16 cellular contexts compared by ENCODE assay signal in the genomic region with DNA sequence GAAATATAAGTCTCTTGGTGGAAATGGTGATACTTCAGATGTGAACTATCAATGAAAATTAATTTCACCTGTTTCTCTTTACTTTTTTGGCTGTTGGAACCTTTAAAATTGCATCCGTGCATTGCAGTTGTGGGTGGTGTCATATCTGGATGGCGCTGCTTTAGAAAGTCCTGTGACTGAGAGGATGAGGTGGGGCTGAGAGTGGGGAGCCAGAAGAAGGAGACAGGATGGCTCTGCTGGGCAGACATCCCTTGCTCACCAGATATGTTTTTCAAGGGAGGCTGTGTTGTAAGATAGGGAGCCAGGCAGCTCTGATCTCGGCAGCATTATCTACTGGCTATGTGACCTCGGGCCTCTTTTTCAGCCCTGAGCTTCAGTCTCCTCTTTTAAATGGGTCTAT. TPM values are rescaled to one million over a fixed set of nuclear protein-coding genes. Genes with fewer than 3 reads are reported as not detected.
A peak's percentile ranks its signal among the peaks of the same experiment; 100 is the strongest.
DNase-seq lines count a peak whose midpoint lies in the region; ATAC-seq and TF ChIP-seq lines count a peak whose summit lies in the region.
"Had no signal": no experiment of that assay in that cellular context is flagged by ENCODE, and none has a peak within 500 bp of the region (broad histone marks: within the 10 kb centered on the region; RNA-seq: fewer than 3 reads in every experiment).

No MANE protein-coding gene starts in this region.

- H3K27ac ChIP-seq in heart right ventricle: peak overlapping the region in 7 of 10 donors; percentile 8 to 83 (median 50)
- H3K27ac ChIP-seq in muscle layer of duodenum (ENCODE audit: low read length): peak overlapping the region; percentile 24
- peak overlapping the region; percentile 5 for H3K27ac ChIP-seq in upper lobe of right lung

- WGBS in heart right ventricle, 2 donors: 33 to 53% methylated on average over 4 of the region's 4 CpGs

- peaks cover 10 to 18% of the 10 kb centered on the region in 2 donors for H3K36me3 Mint-ChIP-seq in activated T-cell treated with anti-CD3 and anti-CD28 coated beads, Interleukin-2, amount 50 U/mL, for 72 hours (ENCODE audit: insufficient read depth in 2 of 2)

- no peak overlapping the region for H3K4me3 ChIP-seq in heart right ventricle
- no peak overlapping the region for H3K4me3 ChIP-seq in muscle layer of duodenum (ENCODE audit: low read depth in 1 of 2, low read length in 2 of 2)
- H3K4me3 ChIP-seq in upper lobe of right lung: no peak overlapping the region
- H3K4me3 ChIP-seq: smooth muscle cell had no signal

- H3K4me3 Mint-ChIP-seq in activated T-cell treated with anti-CD3 and anti-CD28 coated beads, Interleukin-2, amount 50 U/mL, for 72 hours: peak overlapping the region; percentile 74 to 75

- H3K9me3 Mint-ChIP-seq in activated T-cell treated with anti-CD3 and anti-CD28 coated beads, Interleukin-2, amount 50 U/mL, for 72 hours: peaks cover 6% of the 10 kb centered on the region in 2 donors

- ATAC-seq in heart right ventricle (no peak), left ventricle myocardium superior (no peak), upper lobe of right lung (no peak), GM18505 (IDR thresholded peaks at IDR 0.05; ENCODE audit: unreplicated experiment) (no peak)
- ATAC-seq in activated T-cell treated with anti-CD3 and anti-CD28 coated beads, Interleukin-2, amount 50 U/mL, for 72 hours (replicated peaks in 1 of 2): no peak

- no peaks in the 10 kb centered on the region for H3K27me3 ChIP-seq in heart right ventricle
- H3K27me3 ChIP-seq in muscle layer of duodenum (ENCODE audit: low read depth, low read length): no peaks in the 10 kb centered on the region
- H3K27me3 ChIP-seq in upper lobe of right lung: no peaks in the 10 kb centered on the region

- DNase-seq in heart right ventricle (no peak), left ventricle myocardium superior (no peak), upper lobe of right lung (no peak), NOMO-1 treated with DMSO at 0.1 percent for 48 hours (lab: John Stamatoyannopoulos, UW; ENCODE audit: unreplicated experiment) (no peak), NCI-H69 (lab: John Stamatoyannopoulos, UW) (no peak)
- DNase-seq in activated T-cell treated with anti-CD3 and anti-CD28 coated beads, Interleukin-2, amount 50 U/mL, for 72 hours: no peak
- DNase-seq: DMS79; effector CD8-positive, alpha-beta T cell; NCI-H1417; NCI-H510A treated with DMSO at 0.1 percent for 48 hours had no signal

- intact Hi-C loops in heart right ventricle (cut with DNase I): no loop called here
- intact Hi-C loops in left ventricle myocardium superior (cut with micrococcal nuclease): no loop called here
- intact Hi-C loops in upper lobe of right lung (cut with DNase I): no loop called here

- H3K4me1 ChIP-seq in heart right ventricle (peaks cover 6 to 85% (median 52%) of the 10 kb centered on the region in 9 donors), muscle layer of duodenum (ENCODE audit: control insufficient read depth in 1 of 2, insufficient read depth in 2 of 2, low read length in 2 of 2) (peaks cover 4 to 33% of the 10 kb centered on the region in 2 donors), upper lobe of right lung (peaks cover 20% of the 10 kb centered on the region)

- H3K36me3 ChIP-seq in heart right ventricle (peaks cover 0 to 36% (median 0%) of the 10 kb centered on the region in 9 donors), muscle layer of duodenum (ENCODE audit: control insufficient read depth in 1 of 2, insufficient read depth in 2 of 2, low read length in 2 of 2) (peaks cover 0 to 6% of the 10 kb centered on the region in 2 donors), upper lobe of right lung (no peaks in the 10 kb centered on the region)

- no peak for TF ChIP-seq CTCF in heart right ventricle (IDR thresholded peaks at IDR 0.05)
- TF ChIP-seq CTCF in upper lobe of right lung (IDR thresholded peaks at IDR 0.05): no peak

- H3K4me1 Mint-ChIP-seq in activated T-cell treated with anti-CD3 and anti-CD28 coated beads, Interleukin-2, amount 50 U/mL, for 72 hours (ENCODE audit: low read depth): peaks cover 90% of the 10 kb centered on the region

- peak overlapping the region; percentile 85 for H3K27ac Mint-ChIP-seq in activated T-cell treated with anti-CD3 and anti-CD28 coated beads, Interleukin-2, amount 50 U/mL, for 72 hours

- H3K27me3 Mint-ChIP-seq in activated T-cell treated with anti-CD3 and anti-CD28 coated beads, Interleukin-2, amount 50 U/mL, for 72 hours (ENCODE audit: low read depth): no peaks in the 10 kb centered on the region

- TF ChIP-seq POLR2A in GM18505 (IDR thresholded peaks at IDR 0.05; ENCODE audit: borderline replicate concordance, extremely low read depth, insufficient read depth, insufficient read length): no peak

- H3K9me3 ChIP-seq in heart right ventricle: no peaks in the 10 kb centered on the region
- H3K9me3 ChIP-seq in muscle layer of duodenum (ENCODE audit: control insufficient read depth in 1 of 2, low read length in 2 of 2): no peaks in the 10 kb centered on the region
- H3K9me3 ChIP-seq in upper lobe of right lung: no peaks in the 10 kb centered on the region

RNA-seq across cellular contexts. Expression of a gene that starts 12.7 kb away (rescaled TPM):
- total RNA-seq in heart right ventricle (100 to 1,000 TPM in 9 of 10 donors, 10 to 100 TPM in 1; 85.7 to 253 (median 168) TPM), left ventricle myocardium superior (268 TPM), upper lobe of right lung (3.2 TPM)
- 100 to 1,000 TPM in 1 of 2 donors, 10 to 100 TPM in 1; 19.6 to 374 TPM for polyA plus RNA-seq in heart right ventricle
- total RNA-seq in activated T-cell treated with anti-CD3 and anti-CD28 coated beads, Interleukin-2, amount 50 U/mL, for 72 hours: 10 to 100 TPM; 43.3 to 45.6 TPM
- polyA plus RNA-seq: smooth muscle cell had no signal

RNA-seq across cellular contexts. Expression of a gene that starts 33.4 kb away (rescaled TPM):
- 1 to 10 TPM in 3 of 10 donors, under 1 TPM in 6, not detected in 1; 0.40 to 1.6 (median 0.75) TPM for total RNA-seq in heart right ventricle
- polyA plus RNA-seq in heart right ventricle: 1 to 10 TPM in 1 of 2 donors, not detected in 1; 1.3 TPM
- 0.74 TPM for total RNA-seq in left ventricle myocardium superior
- total RNA-seq in activated T-cell treated with anti-CD3 and anti-CD28 coated beads, Interleukin-2, amount 50 U/mL, for 72 hours: 1 to 10 TPM; 1.6 to 2.2 TPM
- total RNA-seq in upper lobe of right lung: not detected
- total RNA-seq: glomerular endothelial cell, kidney epithelial cell, smooth muscle cell had no signal
- polyA plus RNA-seq: neural cell, smooth muscle cell had no signal

RNA-seq across cellular contexts. Expression of a gene that starts 36.5 kb away (rescaled TPM):
- total RNA-seq in heart right ventricle: not detected
- not detected for polyA plus RNA-seq in heart right ventricle
- total RNA-seq in left ventricle myocardium superior: not detected
- not detected for total RNA-seq in activated T-cell treated with anti-CD3 and anti-CD28 coated beads, Interleukin-2, amount 50 U/mL, for 72 hours
- 3.5 TPM for total RNA-seq in upper lobe of right lung
- total RNA-seq: glomerular endothelial cell, kidney epithelial cell, smooth muscle cell had no signal
- polyA plus RNA-seq: smooth muscle cell had no signal

Comparison
In these comparisons a context has a peak if more than half of its experiments do, and no peak if none do; other contexts are left out.
1. RNA of a gene that starts 12.7 kb away (total RNA-seq): 268 TPM in left ventricle myocardium superior (single experiment), 85.7 to 253 TPM in heart right ventricle and 43.3 to 45.6 TPM in activated T-cell treated with anti-CD3 and anti-CD28 coated beads, Interleukin-2, amount 50 U/mL, for 72 hours; 3.2 TPM in upper lobe of right lung (single experiment); every median in the first group is over 10 times any median in the second.
2. Peak in every context shown above with its lines, with median percentiles within 50 percentile points of each other: H3K27ac ChIP-seq.